ENCODE assay signal across 17 cellular contexts in genomic region chr9:101324245-101324804, GRCh38.
DNase-seq lines count a peak whose midpoint lies in the region; ATAC-seq, FAIRE-seq and TF ChIP-seq lines count a peak whose summit lies in the region.
"Had no signal": no experiment of that assay in that cellular context is flagged by ENCODE, and none has a peak within 500 bp of the region (broad histone marks: within the 10 kb centered on the region; RNA-seq: fewer than 3 reads in every experiment).

No MANE protein-coding gene starts in this region.

- no TSS peak for BruUV-seq in Caco-2 (replicated peaks; lab: Mats Ljungman, UMichigan)

- H3K9me3 Mint-ChIP-seq in Caco-2 (ENCODE audit: unreplicated experiment) (peaks cover 24% of the 10 kb centered on the region), progenitor cell of endocrine pancreas (ENCODE audit: low read depth) (peaks cover 19% of the 10 kb centered on the region)

- intact Hi-C loops in Caco-2 (cut with micrococcal nuclease; ENCODE audit: unreplicated experiment) (loop anchor here (1.0 to 5.0 kb wide), 5 partner anchors 30 to 123 kb away; partner anchors contain the start of genes MRPL50 and ZNF189), left colon (cut with DNase I, micrococcal nuclease) (no loop called here), right lobe of liver (cut with DNase I) (no loop called here)

- TF ChIP-seq CTCF in Caco-2 (IDR thresholded peaks at IDR 0.05; ENCODE audit: insufficient read depth in 1 of 2, low read depth in 1 of 2, low read length in 1 of 2, severe bottlenecking in 1 of 2, unreplicated experiment in 1 of 2) (no peak), right lobe of liver (IDR thresholded peaks at IDR 0.05) (no peak), progenitor cell of endocrine pancreas (IDR thresholded peaks at IDR 0.05; ENCODE audit: unreplicated experiment) (no peak), BE2C (IDR thresholded peaks at IDR 0.05; ENCODE audit: low read depth, low read length) (no peak), D721Med (IDR thresholded peaks at IDR 0.05; ENCODE audit: insufficient read depth, missing control alignments) (no peak)

- peak; percentile 31 for ATAC-seq in left colon
- peak; percentile 54 to 61 (median 58) for ATAC-seq in right lobe of liver

- H3K27me3 Mint-ChIP-seq in Caco-2 (ENCODE audit: insufficient read depth, unreplicated experiment) (no peaks in the 10 kb centered on the region), progenitor cell of endocrine pancreas (no peaks in the 10 kb centered on the region)

- 43% methylated on average over 3 of the region's 3 CpGs for WGBS in right lobe of liver (ENCODE audit: insufficient coverage, low coverage, low lambda C conversion rate, missing lambda C conversion rate)

- peaks cover 7% of the 10 kb centered on the region for H3K4me1 Mint-ChIP-seq in Caco-2 (ENCODE audit: low read depth, unreplicated experiment)
- peaks cover 44% of the 10 kb centered on the region for H3K4me1 Mint-ChIP-seq in progenitor cell of endocrine pancreas (ENCODE audit: low read depth)

- peaks cover 46% of the 10 kb centered on the region for H3K9me3 ChIP-seq in Caco-2
- H3K9me3 ChIP-seq in right lobe of liver, result no peaks in the 10 kb centered on the region
- no peaks in the 10 kb centered on the region for H3K9me3 ChIP-seq in BE2C

- POLR2A ChIA-PET in Caco-2 (lab: Charles Lee), result no interaction called here

- H3K4me3 Mint-ChIP-seq in Caco-2 (ENCODE audit: unreplicated experiment), result peak overlapping the region; percentile 11
- peak overlapping the region; percentile 35 for H3K4me3 Mint-ChIP-seq in progenitor cell of endocrine pancreas (ENCODE audit: low read depth)
- H3K4me3 Mint-ChIP-seq: CD4-positive, alpha-beta T cell; H9 had no signal

- H3K36me3 Mint-ChIP-seq in Caco-2 (ENCODE audit: insufficient read depth, unreplicated experiment) (peaks cover 8% of the 10 kb centered on the region), progenitor cell of endocrine pancreas (ENCODE audit: insufficient read depth) (peaks cover 11% of the 10 kb centered on the region)

- TF ChIP-seq POLR2A in right lobe of liver (IDR thresholded peaks at IDR 0.05), result no peak

- DNase-seq in Caco-2 (peak in 1 of 2 experiments; percentile 13), left colon (no peak), right lobe of liver (no peak), progenitor cell of endocrine pancreas (ENCODE audit: low spot score, unreplicated experiment) (no peak), BE2C (no peak), foreskin melanocyte (no peak), D721Med (ENCODE audit: insufficient read length, low spot score) (no peak)
- DNase-seq in activated CD4-positive, alpha-beta T cell treated with anti-CD3 and anti-CD28 coated beads, Interleukin-2, amount 50 U/mL, for 48 hours, result no peak
- DNase-seq: 8988T; ACHN; C1 segment of cervical spinal cord; CD4-positive, alpha-beta T cell; DND-41; GDM1; GOT3; H9 had no signal

- H3K4me3 ChIP-seq in Caco-2 (ENCODE audit: low read depth, low read length), result no peak overlapping the region
- no peak overlapping the region for H3K4me3 ChIP-seq in right lobe of liver
- H3K4me3 ChIP-seq in BE2C (ENCODE audit: low read depth, low read length), result no peak overlapping the region

- H3K27ac ChIP-seq in right lobe of liver, result peak overlapping the region; percentile 80 to 95 (median 95)

- peak overlapping the region; percentile 15 for H3K27ac Mint-ChIP-seq in Caco-2 (ENCODE audit: unreplicated experiment)
- peak overlapping the region; percentile 93 for H3K27ac Mint-ChIP-seq in progenitor cell of endocrine pancreas
- H3K27ac Mint-ChIP-seq: CD4-positive, alpha-beta T cell; H9 had no signal

- H3K36me3 ChIP-seq in Caco-2 (ENCODE audit: control insufficient read depth, insufficient read depth, low read length) (no peaks in the 10 kb centered on the region), right lobe of liver (no peaks in the 10 kb centered on the region), BE2C (no peaks in the 10 kb centered on the region)

- CTCF ChIA-PET in Caco-2 (lab: Charles Lee), result interaction anchor here (0.9 to 1.3 kb wide), 2 partner anchors 12 to 205 kb away, joined by 3 to 8 read pairs; no protein-coding TSS in a partner anchor

- H3K4me1 ChIP-seq in Caco-2 (peaks cover 52% of the 10 kb centered on the region), right lobe of liver (peaks cover 0 to 57% (median 20%) of the 10 kb centered on the region in 4 donors), BE2C (no peaks in the 10 kb centered on the region)

- FAIRE-seq in D721Med (lab: Jason Lieb, UNC), result no peak
- FAIRE-seq: GM12892 had no signal

- H3K27me3 ChIP-seq in Caco-2 (replicated peaks; ENCODE audit: control insufficient read depth, insufficient read depth, low read length), result no peaks in the 10 kb centered on the region
- no peaks in the 10 kb centered on the region for H3K27me3 ChIP-seq in right lobe of liver
- H3K27me3 ChIP-seq in BE2C, result peaks cover 2% of the 10 kb centered on the region; the same call in 1 of the 2 replicates
